7 cellular contexts compared by ENCODE assay signal in the genomic region with DNA sequence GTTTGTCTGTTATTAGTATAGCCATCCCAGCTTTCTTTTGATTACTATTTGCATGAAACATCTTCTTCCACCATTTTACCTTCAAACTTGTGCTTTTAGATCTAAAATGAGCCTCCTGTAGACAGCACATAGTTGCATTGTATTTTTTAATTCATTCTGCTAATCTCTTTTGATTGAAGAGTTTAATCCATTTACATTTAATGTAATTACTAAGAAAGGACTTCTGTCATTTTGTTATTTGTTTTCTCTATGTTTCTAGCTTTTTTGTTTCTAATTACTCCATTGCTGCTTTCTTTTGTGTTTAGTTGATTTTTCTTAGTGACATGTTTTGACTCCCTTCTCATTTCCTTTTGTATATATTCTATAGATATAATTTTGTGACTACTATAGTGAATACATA.
"Had no signal": no experiment of that assay in that cellular context is flagged by ENCODE, and none has a peak within 500 bp of the region (broad histone marks: within the 10 kb centered on the region; RNA-seq: fewer than 3 reads in every experiment).

No MANE protein-coding gene starts in this region.

- H3K4me2 ChIP-seq: KMS-11 had no signal

- H3K9ac ChIP-seq: KMS-11 had no signal

- H3K27ac ChIP-seq: HL-60, KMS-11 had no signal

- DNase-seq: IMR-90, KBM-7, KG1 had no signal

- ATAC-seq: HepG2 had no signal

- FAIRE-seq: HepG2, HTR-8/SVneo had no signal
